21 cellular contexts compared by ENCODE assay signal in the genomic region with DNA sequence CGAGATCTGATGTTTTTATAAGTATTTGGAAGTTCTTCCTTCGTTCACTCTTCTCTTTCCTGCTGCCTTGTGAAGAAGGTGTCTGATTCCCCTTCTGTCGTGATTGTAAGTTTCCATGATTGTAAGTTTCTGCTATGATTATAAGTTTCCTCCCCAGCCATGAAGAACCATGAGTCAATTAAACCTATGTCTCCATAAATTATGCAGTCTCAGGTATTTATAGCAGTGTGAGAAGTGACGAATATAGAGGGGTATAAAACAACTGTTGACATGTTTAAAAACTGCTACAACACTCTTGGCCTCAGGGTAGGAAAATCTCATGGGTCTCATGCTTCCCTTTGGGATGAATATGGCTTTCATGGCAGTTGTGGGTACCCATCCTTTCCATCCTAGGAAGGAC. TPM values are rescaled to one million over a fixed set of nuclear protein-coding genes. Genes with fewer than 3 reads are reported as not detected.
A peak's percentile ranks its signal among the peaks of the same experiment; 100 is the strongest.
DNase-seq lines count a peak whose midpoint lies in the region; ATAC-seq lines count a peak whose summit lies in the region.
"Had no signal": no experiment of that assay in that cellular context is flagged by ENCODE, and none has a peak within 500 bp of the region (broad histone marks: within the 10 kb centered on the region; RNA-seq: fewer than 3 reads in every experiment).

No MANE protein-coding gene starts in this region.

- POLR2A ChIA-PET in activated CD4-positive, alpha-beta T cell treated with anti-CD3 and anti-CD28 coated beads for 36 hours (lab: Charles Lee) = no interaction called here

- H3K9ac ChIP-seq in rectal smooth muscle tissue (ENCODE audit: low read length) = no peak overlapping the region

- no peak overlapping the region for H3K4me3 Mint-ChIP-seq in activated CD4-positive, alpha-beta T cell treated with anti-CD3 and anti-CD28 coated beads for 36 hours
- H3K4me3 Mint-ChIP-seq in stimulated activated naive CD8-positive, alpha-beta T cell treated with anti-CD3 and anti-CD28 coated beads, Interleukin-15, amount 100 ng/mL, for 72 hours = no peak overlapping the region
- H3K4me3 Mint-ChIP-seq: CD4-positive, alpha-beta memory T cell; HFFc6 had no signal

- no peaks in the 10 kb centered on the region for H3K36me3 Mint-ChIP-seq in activated CD4-positive, alpha-beta T cell treated with anti-CD3 and anti-CD28 coated beads for 36 hours (ENCODE audit: low read depth)
- H3K36me3 Mint-ChIP-seq: CD4-positive, alpha-beta memory T cell had no signal

- peaks cover 14% of the 10 kb centered on the region for H3K27me3 Mint-ChIP-seq in activated CD4-positive, alpha-beta T cell treated with anti-CD3 and anti-CD28 coated beads for 36 hours
- peaks cover 10% of the 10 kb centered on the region for H3K27me3 Mint-ChIP-seq in stimulated activated naive CD8-positive, alpha-beta T cell treated with anti-CD3 and anti-CD28 coated beads, Interleukin-15, amount 100 ng/mL, for 72 hours

- H3K4me1 ChIP-seq in rectal smooth muscle tissue (ENCODE audit: control insufficient read depth, insufficient read depth, low read length) = no peaks in the 10 kb centered on the region
- H3K4me1 ChIP-seq: HAP-1 had no signal

- H3K36me3 ChIP-seq in rectal smooth muscle tissue (ENCODE audit: control insufficient read depth, insufficient read depth, low read length) = no peaks in the 10 kb centered on the region
- H3K36me3 ChIP-seq: HAP-1 had no signal

- H3K9me3 Mint-ChIP-seq in activated CD4-positive, alpha-beta T cell treated with anti-CD3 and anti-CD28 coated beads for 36 hours (ENCODE audit: low read depth) = no peaks in the 10 kb centered on the region
- H3K9me3 Mint-ChIP-seq in stimulated activated naive CD8-positive, alpha-beta T cell treated with anti-CD3 and anti-CD28 coated beads, Interleukin-15, amount 100 ng/mL, for 72 hours = no peaks in the 10 kb centered on the region
- H3K9me3 Mint-ChIP-seq: CD4-positive, alpha-beta memory T cell; HFFc6 had no signal

- no peak for DNase-seq in activated CD4-positive, alpha-beta T cell treated with anti-CD3 and anti-CD28 coated beads for 36 hours
- DNase-seq in activated CD4-positive, alpha-beta T cell treated with anti-CD3 and anti-CD28 coated beads for 48 hours = no peak
- no peak for DNase-seq in stimulated activated naive CD8-positive, alpha-beta T cell treated with anti-CD3 and anti-CD28 coated beads, Interleukin-15, Interleukin-2, amounts not matched to agents 100 U/mL and 50 U/mL, for 24 hours
- DNase-seq in stimulated activated naive CD8-positive, alpha-beta T cell treated with anti-CD3 and anti-CD28 coated beads, Interleukin-15, amount 100 ng/mL, for 72 hours = no peak
- DNase-seq in HuH-7.5 (ENCODE audit: low spot score) (no peak), 8988T (no peak)
- DNase-seq: C1 segment of cervical spinal cord; Calu3; CD4-positive, alpha-beta memory T cell; COR-L47; DMS53; DMS79 treated with DMSO at 0.1 percent for 48 hours; GF-D8; GOT3; HFFc6 had no signal

- H3K27ac ChIP-seq in rectal smooth muscle tissue (ENCODE audit: low read depth, low read length) = peak overlapping the region; percentile 56

- no peak overlapping the region for H3K4me3 ChIP-seq in rectal smooth muscle tissue (ENCODE audit: low read length)
- H3K4me3 ChIP-seq: HAP-1 had no signal

- H3K27me3 ChIP-seq in rectal smooth muscle tissue (ENCODE audit: control insufficient read depth, insufficient read depth, low read length) = no peaks in the 10 kb centered on the region

- intact Hi-C loops in activated CD4-positive, alpha-beta T cell treated with anti-CD3 and anti-CD28 coated beads for 36 hours (cut with DNase I, micrococcal nuclease) = no loop called here

- H3K27ac Mint-ChIP-seq in activated CD4-positive, alpha-beta T cell treated with anti-CD3 and anti-CD28 coated beads for 36 hours = no peak overlapping the region
- no peak overlapping the region for H3K27ac Mint-ChIP-seq in stimulated activated naive CD8-positive, alpha-beta T cell treated with anti-CD3 and anti-CD28 coated beads, Interleukin-15, amount 100 ng/mL, for 72 hours
- H3K27ac Mint-ChIP-seq: CD4-positive, alpha-beta memory T cell; HFFc6 had no signal

- no peaks in the 10 kb centered on the region for H3K4me1 Mint-ChIP-seq in activated CD4-positive, alpha-beta T cell treated with anti-CD3 and anti-CD28 coated beads for 36 hours
- H3K4me1 Mint-ChIP-seq in stimulated activated naive CD8-positive, alpha-beta T cell treated with anti-CD3 and anti-CD28 coated beads, Interleukin-15, amount 100 ng/mL, for 72 hours = peaks cover 7% of the 10 kb centered on the region
- H3K4me1 Mint-ChIP-seq: CD4-positive, alpha-beta memory T cell had no signal

- CTCF ChIA-PET in activated CD4-positive, alpha-beta T cell treated with anti-CD3 and anti-CD28 coated beads for 36 hours (lab: Charles Lee) = interaction anchor here (1.5 to 3.0 kb wide), 3 partner anchors 11 to 101 kb away, joined by 7 to 14 read pairs (median 13); partner anchors contain the start of gene SYS1

- peak; percentile 74 for ATAC-seq in activated CD4-positive, alpha-beta T cell treated with anti-CD3 and anti-CD28 coated beads for 36 hours
- ATAC-seq in stimulated activated naive CD8-positive, alpha-beta T cell treated with anti-CD3 and anti-CD28 coated beads, Interleukin-15, Interleukin-2, amounts not matched to agents 100 U/mL and 50 U/mL, for 24 hours = peak; percentile 42
- no peak for ATAC-seq in stimulated activated naive CD8-positive, alpha-beta T cell treated with anti-CD3 and anti-CD28 coated beads, Interleukin-15, amount 100 ng/mL, for 72 hours

RNA-seq across cellular contexts. Expression of gene WFDC2, which starts 5.8 kb away (rescaled TPM):
- total RNA-seq in activated CD4-positive, alpha-beta T cell treated with anti-CD3 and anti-CD28 coated beads for 36 hours = under 1 TPM; 0.56 to 0.66 TPM
- total RNA-seq: A172, A673, Daoy, G401 had no signal

RNA-seq across cellular contexts. Expression of gene PIGT, which starts 47.8 kb away (rescaled TPM):
- total RNA-seq in activated CD4-positive, alpha-beta T cell treated with anti-CD3 and anti-CD28 coated beads for 36 hours = 10 to 100 TPM; 44.0 to 65.7 TPM

RNA-seq across cellular contexts. Expression of gene SPINT3, which starts 51.7 kb away (rescaled TPM):
- total RNA-seq in activated CD4-positive, alpha-beta T cell treated with anti-CD3 and anti-CD28 coated beads for 36 hours = not detected
- total RNA-seq: A172; A673; Calu3; CD4-positive, alpha-beta memory T cell; Daoy; G401; HFFc6 had no signal

RNA-seq across cellular contexts. Expression of gene DBNDD2, which starts 55.6 kb away (rescaled TPM):
- 10 to 100 TPM; 22.4 to 30.0 TPM for total RNA-seq in activated CD4-positive, alpha-beta T cell treated with anti-CD3 and anti-CD28 coated beads for 36 hours
